ENCODE assay signal across 17 cellular contexts in the genomic region with DNA sequence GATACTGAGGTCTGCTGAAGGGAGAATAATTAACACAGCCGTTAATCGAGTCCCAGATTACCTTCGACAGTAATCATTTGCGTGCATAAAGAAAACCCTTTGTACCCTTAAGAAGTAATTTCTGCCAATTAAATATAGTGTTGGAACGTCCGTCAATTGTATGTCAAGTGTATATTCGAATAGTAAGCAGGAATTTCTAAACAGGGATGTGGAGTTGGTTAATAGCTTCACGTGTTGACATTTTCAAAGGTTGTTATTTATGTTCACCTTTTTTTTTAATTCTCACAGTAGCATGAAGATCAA. TPM values are rescaled to one million over a fixed set of nuclear protein-coding genes. Genes with fewer than 3 reads are reported as not detected.
DNase-seq lines count a peak whose midpoint lies in the region; ATAC-seq, FAIRE-seq and TF ChIP-seq lines count a peak whose summit lies in the region.
"Had no signal": no experiment of that assay in that cellular context is flagged by ENCODE, and none has a peak within 500 bp of the region (broad histone marks: within the 10 kb centered on the region; RNA-seq: fewer than 3 reads in every experiment).

No MANE protein-coding gene starts in this region.

- DNase-seq in H1 (ENCODE audit: low read depth in 1 of 2, low spot score in 2 of 2), result no peak
- no peak for DNase-seq in neural crest cell (ENCODE audit: low read depth, low spot score)
- no peak for DNase-seq in inferior parietal cortex (ENCODE audit: extremely low spot score)
- no peak for DNase-seq in activated T-helper 2 cell treated with anti-CD3 and anti-CD28 coated beads, Interferon-gamma antibody, Interleukin-2, Interleukin-4, amounts not matched to agents 10 μg/mL and 5 μg/mL and 100 μg/mL, durations not matched to agents 14 hours and 24 hours and 36 hours (ENCODE audit: low spot score)
- no peak for DNase-seq in kidney tubule cell (ENCODE audit: low spot score)
- DNase-seq: activated CD8-positive, alpha-beta memory T cell treated with anti-CD3 and anti-CD28 coated beads for 24 hours; activated gamma-delta T cell; left colon; NCI-H1417 treated with DMSO at 0.1 percent for 48 hours had no signal

- peaks cover 57% of the 10 kb centered on the region for H3K27me3 ChIP-seq in HUES48 (ENCODE audit: control insufficient read depth, insufficient read depth, low read length)
- peaks cover 7 to 34% (median 25%) of the 10 kb centered on the region in 4 experiments for H3K27me3 ChIP-seq in H1 (replicated peaks in 1 of 4; ENCODE audit: control insufficient read depth in 3 of 4, extremely low read depth in 1 of 4, insufficient read depth in 3 of 4, low read length in 3 of 4)

- no peak overlapping the region for H2BK120ac ChIP-seq in H1 (replicated peaks; ENCODE audit: low read depth, low read length)

- no peak overlapping the region for H3K4ac ChIP-seq in H1 (replicated peaks; ENCODE audit: insufficient read length, low read depth, low read length)

- no peak overlapping the region for H4K5ac ChIP-seq in H1 (ENCODE audit: insufficient read length, low read depth, low read length)

- H3K79me2 ChIP-seq in H1 (ENCODE audit: control insufficient read depth in 1 of 2, insufficient read depth in 2 of 2, low read length in 2 of 2), result no peaks in the 10 kb centered on the region

- no peaks in the 10 kb centered on the region for H3K79me1 ChIP-seq in H1 (ENCODE audit: low read depth, low read length)

- H3K36me3 ChIP-seq in HUES48 (ENCODE audit: control insufficient read depth, insufficient read depth, low read length), result no peaks in the 10 kb centered on the region
- H3K36me3 ChIP-seq in H1 (ENCODE audit: control insufficient read depth in 2 of 4, insufficient read depth in 4 of 4, low read length in 3 of 4), result no peaks in the 10 kb centered on the region
- H3K36me3 ChIP-seq: gastroesophageal sphincter had no signal

- no peak overlapping the region for H3K14ac ChIP-seq in H1 (ENCODE audit: insufficient read length)

- TF ChIP-seq RAD21 in H1 (IDR thresholded peaks at IDR 0.05 in 1 of 2, conservative IDR thresholded peaks at IDR 0.05 in 1 of 2; ENCODE audit: low read depth in 2 of 2, low read length in 2 of 2), result no peak

- no peak overlapping the region for H2BK20ac ChIP-seq in H1 (ENCODE audit: low read length)

- no peak overlapping the region for H3K23ac ChIP-seq in H1 (ENCODE audit: insufficient read length)

- no peak for TF ChIP-seq POLR2A in H1 (IDR thresholded peaks at IDR 0.05; ENCODE audit: control extremely low read depth in 1 of 2, low read depth in 2 of 2, low read length in 2 of 2)

- H3K18ac ChIP-seq in H1 (ENCODE audit: extremely low read depth, low read length), result no peak overlapping the region

- H2BK12ac ChIP-seq in H1 (ENCODE audit: low read depth, low read length), result no peak overlapping the region

- H3K27me3 Mint-ChIP-seq in neural crest cell (ENCODE audit: low read depth), result peaks cover 70% of the 10 kb centered on the region
- peaks cover 35% of the 10 kb centered on the region for H3K27me3 Mint-ChIP-seq in activated T-helper 2 cell treated with anti-CD3 and anti-CD28 coated beads, Interferon-gamma antibody, Interleukin-2, Interleukin-4, amounts not matched to agents 10 μg/mL and 5 μg/mL and 100 μg/mL, durations not matched to agents 14 hours and 24 hours and 36 hours (ENCODE audit: low read depth)

- H3K27ac ChIP-seq in 22Rv1 (peak overlapping the region; percentile 57), HUES48 (ENCODE audit: low read depth, low read length) (no peak overlapping the region), H1 (ENCODE audit: low read depth, low read length) (no peak overlapping the region)
- H3K27ac ChIP-seq: SK-N-MC had no signal

- H3K23me2 ChIP-seq in H1 (ENCODE audit: low read depth, low read length), result peaks cover 14% of the 10 kb centered on the region; the same call in 1 of the 2 replicates

- peak overlapping the region; percentile 57 to 94 for H3K4me2 ChIP-seq in H1 (ENCODE audit: insufficient read depth in 1 of 2, low read depth in 2 of 2, low read length in 2 of 2)

- no peak overlapping the region for H2BK5ac ChIP-seq in H1 (ENCODE audit: low read depth, low read length)

- H3K56ac ChIP-seq in H1 (replicated peaks; ENCODE audit: insufficient read length, low read depth, low read length), result no peak overlapping the region

- H3K9ac ChIP-seq in HUES48 (ENCODE audit: low read depth, low read length) (no peak overlapping the region), H1 (replicated peaks in 1 of 4; ENCODE audit: extremely low read depth in 1 of 4, low read depth in 3 of 4, low read length in 3 of 4) (no peak overlapping the region)

- no peak overlapping the region for H4K91ac ChIP-seq in H1 (replicated peaks; ENCODE audit: insufficient read length, low read length)

- no peak overlapping the region for H2AFZ ChIP-seq in H1 (ENCODE audit: low read length)

- no peaks in the 10 kb centered on the region for H3K9me3 ChIP-seq in HUES48 (ENCODE audit: control insufficient read depth, insufficient read depth, low read length)
- H3K9me3 ChIP-seq in H1 (ENCODE audit: insufficient read depth in 2 of 2, low read depth in 1 of 2, low read length in 1 of 2), result no peaks in the 10 kb centered on the region

- no peak for ATAC-seq in GM19035 (IDR thresholded peaks at IDR 0.05; ENCODE audit: unreplicated experiment)
- ATAC-seq: K562, left colon had no signal

- H3K4me3 Mint-ChIP-seq in neural crest cell, result peak overlapping the region; percentile 94
- no peak overlapping the region for H3K4me3 Mint-ChIP-seq in activated T-helper 2 cell treated with anti-CD3 and anti-CD28 coated beads, Interferon-gamma antibody, Interleukin-2, Interleukin-4, amounts not matched to agents 10 μg/mL and 5 μg/mL and 100 μg/mL, durations not matched to agents 14 hours and 24 hours and 36 hours (ENCODE audit: low read depth)

- no peak for FAIRE-seq in H1 (lab: Jason Lieb, UNC)
- FAIRE-seq: K562 had no signal

- intact Hi-C loops in activated T-helper 2 cell treated with anti-CD3 and anti-CD28 coated beads, Interferon-gamma antibody, Interleukin-2, Interleukin-4, amounts not matched to agents 10 μg/mL and 5 μg/mL and 100 μg/mL, durations not matched to agents 14 hours and 24 hours and 36 hours (cut with micrococcal nuclease), result loop anchor here (5.0 kb wide), 1 partner anchor 1058 kb away; no protein-coding TSS in a partner anchor

- no peak overlapping the region for H4K8ac ChIP-seq in H1 (ENCODE audit: extremely low read depth, insufficient read depth, low read length)

- POLR2A ChIA-PET in H1 (lab: Charles Lee; ENCODE audit: partially characterized antibody), result interaction anchor here (1.2 kb wide), 1 partner anchor 143 kb away, joined by 3 read pairs; a partner anchor contains a TSS

- TF ChIP-seq CTCF in 22Rv1 (IDR thresholded peaks at IDR 0.05) (no peak), H1 (IDR thresholded peaks at IDR 0.05; ENCODE audit: control extremely low read depth in 1 of 3, insufficient read depth in 1 of 3, low read depth in 1 of 3, low read length in 3 of 3) (no peak), neural crest cell (conservative IDR thresholded peaks at IDR 0.05) (no peak)

- H3K36me3 Mint-ChIP-seq in neural crest cell (ENCODE audit: low read depth), result no peaks in the 10 kb centered on the region
- H3K36me3 Mint-ChIP-seq in activated T-helper 2 cell treated with anti-CD3 and anti-CD28 coated beads, Interferon-gamma antibody, Interleukin-2, Interleukin-4, amounts not matched to agents 10 μg/mL and 5 μg/mL and 100 μg/mL, durations not matched to agents 14 hours and 24 hours and 36 hours (ENCODE audit: low read depth), result no peaks in the 10 kb centered on the region

- H3K27ac Mint-ChIP-seq in neural crest cell (ENCODE audit: unreplicated experiment), result no peak overlapping the region
- H3K27ac Mint-ChIP-seq in activated T-helper 2 cell treated with anti-CD3 and anti-CD28 coated beads, Interferon-gamma antibody, Interleukin-2, Interleukin-4, amounts not matched to agents 10 μg/mL and 5 μg/mL and 100 μg/mL, durations not matched to agents 14 hours and 24 hours and 36 hours, result no peak overlapping the region
- H3K27ac Mint-ChIP-seq: stimulated activated naive CD8-positive, alpha-beta T cell treated with anti-CD3 and anti-CD28 coated beads, Interleukin-15, Interleukin-2, amounts not matched to agents 100 ng/mL and 50 ng/mL, for 24 hours had no signal

- H2AK5ac ChIP-seq in H1 (ENCODE audit: low read depth, low read length), result no peak overlapping the region

- H2BK15ac ChIP-seq in H1 (ENCODE audit: low read length), result no peak overlapping the region

- 50% methylated on average over 8 of the region's 8 CpGs; no CpG with 5 or more reads in 1 of the 2 experiments for WGBS in H1 (ENCODE audit: extremely low coverage in 1 of 2, insufficient coverage in 1 of 2, insufficient read length in 1 of 2, insufficient replicate concordance in 2 of 2, low coverage in 1 of 2, low lambda C conversion rate in 2 of 2, missing lambda C conversion rate in 1 of 2), 2 experiments

- TF ChIP-seq EP300 in H1 (IDR thresholded peaks at IDR 0.05; ENCODE audit: borderline replicate concordance in 1 of 2, low read depth in 2 of 2, low read length in 2 of 2), result no peak

- H3K4me3 ChIP-seq in HUES48 (ENCODE audit: low read depth, low read length) (peak overlapping the region; percentile 65), H1 (ENCODE audit: extremely low read depth in 1 of 4, insufficient read depth in 2 of 4, low read depth in 3 of 4, low read length in 4 of 4) (peak overlapping the region; percentile 47 to 84 (median 78); a peak in 7 of 8 replicates)
- H3K4me3 ChIP-seq: K562 had no signal

- CTCF ChIA-PET in H1 (lab: Charles Lee; ENCODE audit: partially characterized antibody), result interaction anchor here (1.1 to 1.4 kb wide), 3 partner anchors 23 to 49 kb away, joined by 3 to 4 read pairs (median 3); no protein-coding TSS in a partner anchor

- H3K4me1 ChIP-seq in HUES48 (ENCODE audit: control insufficient read depth, insufficient read depth, low read length), result peaks cover 3% of the 10 kb centered on the region; the same call in 1 of the 2 replicates
- peaks cover 0 to 2% (median under 1%) of the 10 kb centered on the region in 4 experiments; a peak in 1 of 7 replicates for H3K4me1 ChIP-seq in H1 (replicated peaks in 1 of 4; ENCODE audit: control insufficient read depth in 3 of 4, insufficient read depth in 4 of 4, low read length in 3 of 4)

- H4K20me1 ChIP-seq in H1 (replicated peaks in 1 of 2; ENCODE audit: control insufficient read depth in 1 of 2, insufficient read depth in 2 of 2, low read length in 2 of 2), result no peaks in the 10 kb centered on the region

- H3K4me1 Mint-ChIP-seq in neural crest cell, result peaks cover 11% of the 10 kb centered on the region
- no peaks in the 10 kb centered on the region for H3K4me1 Mint-ChIP-seq in activated T-helper 2 cell treated with anti-CD3 and anti-CD28 coated beads, Interferon-gamma antibody, Interleukin-2, Interleukin-4, amounts not matched to agents 10 μg/mL and 5 μg/mL and 100 μg/mL, durations not matched to agents 14 hours and 24 hours and 36 hours (ENCODE audit: low read depth)

- peaks cover 3% of the 10 kb centered on the region for H3K9me3 Mint-ChIP-seq in neural crest cell
- H3K9me3 Mint-ChIP-seq in activated T-helper 2 cell treated with anti-CD3 and anti-CD28 coated beads, Interferon-gamma antibody, Interleukin-2, Interleukin-4, amounts not matched to agents 10 μg/mL and 5 μg/mL and 100 μg/mL, durations not matched to agents 14 hours and 24 hours and 36 hours, result peaks cover 10% of the 10 kb centered on the region

RNA-seq across cellular contexts. Expression of a gene that starts 0.8 kb away (rescaled TPM):
- total RNA-seq in H1 (2021; fragmentation: NEBNext Ultra II Directional; extraction: Animal tissue kit (Norgen Biotek cat#: 25700)), result 1.0 and 1.5 TPM in 2 replicates
- 0.97 and 1.3 TPM in 2 replicates for polyA plus RNA-seq in H1 (2011; rRNA removed)
- 1.6 TPM for polyA plus RNA-seq in H1 (2011; cell fraction: cytosol; rRNA removed)
- polyA plus RNA-seq in H1 (2011; cell fraction: nucleus; rRNA removed), result 2.4 TPM
- 0.55 to 0.75 TPM (median 0.65 TPM) in 4 replicates for polyA plus RNA-seq in H1 (2012, experiment 1 of 2)
- 0.09 TPM for polyA plus RNA-seq in H1 (2012, experiment 2 of 2)
- polyA plus RNA-seq in H1 (2013, experiment 1 of 2), result 0.28 TPM
- polyA plus RNA-seq in H1 (2013, experiment 2 of 2), result 0.28 TPM
- 1.8 TPM in 2 replicates for polyA minus RNA-seq in H1 (2011; rRNA and poly(A)+ RNA removed)
- 0.81 TPM for polyA minus RNA-seq in H1 (2011; cell fraction: cytosol; rRNA and poly(A)+ RNA removed)
- polyA minus RNA-seq in H1 (2011; cell fraction: nucleus; rRNA and poly(A)+ RNA removed), result 3.5 TPM
- 8.1 and 8.7 TPM in 2 replicates for total RNA-seq in neural crest cell
- not detected in 2 replicates for total RNA-seq in activated T-helper 2 cell treated with anti-CD3 and anti-CD28 coated beads, Interferon-gamma antibody, Interleukin-2, Interleukin-4, amounts not matched to agents 10 μg/mL and 5 μg/mL and 100 μg/mL, durations not matched to agents 14 hours and 24 hours and 36 hours
- total RNA-seq: K562, OCI-LY7 had no signal
- polyA plus RNA-seq: K562 had no signal
